Comparison of ENCODE assay signal across 1 cellular context in genomic region chr12:93016752-93017350, GRCh38.
TF ChIP-seq lines count a peak whose summit lies in the region.

No MANE protein-coding gene starts in this region.

TF ChIP-seq in HepG2, 621 proteins besides CTCF, POLR2A, EP300 and RAD21 (continued from another document):
- peak; percentile 89 for TF ChIP-seq ZNF362 (CRISPR knock-in tag; IDR thresholded peaks at IDR 0.05; ENCODE audit: borderline replicate concordance)
- no peak for TF ChIP-seq ZNF782 (CRISPR knock-in tag; IDR thresholded peaks at IDR 0.05; ENCODE audit: borderline replicate concordance)
- no peak for TF ChIP-seq ZSCAN5A (CRISPR knock-in tag; IDR thresholded peaks at IDR 0.05; ENCODE audit: borderline replicate concordance)
- TF ChIP-seq MAZ (IDR thresholded peaks at IDR 0.05; ENCODE audit: borderline replicate concordance, low read depth, low read length): no peak
- TF ChIP-seq MAZ (CRISPR knock-in tag; IDR thresholded peaks at IDR 0.05; ENCODE audit: low read depth): no peak
- no peak for TF ChIP-seq STAT5B (CRISPR knock-in tag; IDR thresholded peaks at IDR 0.05)
- TF ChIP-seq ZNF274 (CRISPR knock-in tag; IDR thresholded peaks at IDR 0.05): no peak
- TF ChIP-seq AGO1 (IDR thresholded peaks at IDR 0.05; ENCODE audit: low read depth, low read length, poor library complexity, severe bottlenecking): no peak
- no peak for TF ChIP-seq ZMAT5 (CRISPR knock-in tag; IDR thresholded peaks at IDR 0.05; ENCODE audit: borderline replicate concordance, low read depth)
- TF ChIP-seq TEAD2 (CRISPR knock-in tag; IDR thresholded peaks at IDR 0.05): no peak
- no peak for TF ChIP-seq CENPBD1 (CRISPR knock-in tag; IDR thresholded peaks at IDR 0.05; ENCODE audit: borderline replicate concordance, low read depth)
- TF ChIP-seq POLR2G (IDR thresholded peaks at IDR 0.05; ENCODE audit: low read depth, low read length): peak; percentile 59
- TF ChIP-seq PCBP1 (IDR thresholded peaks at IDR 0.05; ENCODE audit: borderline replicate concordance, low read depth, low read length): no peak
- TF ChIP-seq SAP130 (CRISPR knock-in tag; IDR thresholded peaks at IDR 0.05; ENCODE audit: low read depth): peak; percentile 34; the same call in 1 of the 2 replicates
- TF ChIP-seq SNRNP70 (IDR thresholded peaks at IDR 0.05; ENCODE audit: low read depth, low read length): no peak
